ENCODE assay signal across 7 cellular contexts in the genomic region with DNA sequence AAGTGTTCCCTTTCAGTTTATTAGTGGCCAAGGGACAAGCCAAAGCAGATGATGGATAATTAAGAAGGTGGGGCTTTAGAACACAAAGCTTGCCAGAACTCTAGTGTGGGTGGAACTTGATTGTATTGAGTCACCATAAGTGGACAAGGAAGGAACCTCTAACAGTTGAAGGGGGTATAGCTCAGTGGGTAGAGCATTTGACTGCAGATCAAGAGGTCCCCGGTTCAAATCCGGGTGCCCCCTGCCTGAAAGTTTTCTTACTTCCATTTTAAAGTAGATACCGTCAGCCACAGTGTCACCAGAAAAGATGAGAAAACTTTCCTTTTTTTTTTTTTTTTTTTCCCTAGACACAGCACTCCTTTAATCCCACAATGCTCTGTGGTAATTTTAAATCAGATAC.
A peak's percentile ranks its signal among the peaks of the same experiment; 100 is the strongest.
DNase-seq lines count a peak whose midpoint lies in the region; ATAC-seq and TF ChIP-seq lines count a peak whose summit lies in the region.
"Not testable (repeated sequence)": the region's sequence is repeated elsewhere in the genome, so short reads cannot be mapped to it uniquely, and the experiment has no call there.

No MANE protein-coding gene starts in this region.

- not testable (repeated sequence) for H4K20me1 ChIP-seq in HCT116 (ENCODE audit: insufficient read depth)

- not testable (repeated sequence) for BruUV-seq in HCT116 (replicated peaks; lab: Mats Ljungman, UMichigan)

- not testable (repeated sequence) for H3K27ac ChIP-seq in HCT116 (ENCODE audit: low read depth, low read length)

- not testable (repeated sequence) for TF ChIP-seq POLR2A in HCT116 (IDR thresholded peaks at IDR 0.05; ENCODE audit: borderline replicate concordance, extremely low read depth, insufficient read depth, insufficient read length)

- not testable (repeated sequence) for H3K9me3 ChIP-seq in HCT116 (ENCODE audit: control insufficient read depth in 1 of 2, insufficient read depth in 1 of 2, low read depth in 1 of 2, low read length in 2 of 2)

- not testable (repeated sequence) for H3K4me3 ChIP-seq in HCT116 (replicated peaks in 1 of 2; ENCODE audit: low read depth in 1 of 2, low read length in 2 of 2); choroid plexus epithelial cell (ENCODE audit: low read depth, low read length)

- not testable (repeated sequence) for TF ChIP-seq RAD21 in HCT116 (IDR thresholded peaks at IDR 0.05; ENCODE audit: low read depth)

- POLR2A ChIA-PET in HCT116 (lab: Charles Lee), result not testable (repeated sequence)

- CTCF ChIA-PET in HCT116 (lab: Charles Lee), result not testable (repeated sequence)

- H2AFZ ChIP-seq in HCT116 (ENCODE audit: low read depth, low read length, poor library complexity, severe bottlenecking), result not testable (repeated sequence)

- ATAC-seq in HCT116, result peak; percentile 67

- RAD21 ChIA-PET in HCT116 (lab: Charles Lee; ENCODE audit: low non-redundant PET in 1 of 2, low total read pairs in 2 of 2, uncharacterized antibody in 2 of 2, unreplicated experiment in 2 of 2), result not testable (repeated sequence)

- DNase-seq in DMS 273 (lab: John Stamatoyannopoulos, UW; ENCODE audit: unreplicated experiment), result peak; percentile 47
- DNase-seq in HCT116 (ENCODE audit: low read depth, low spot score), result peak; percentile 16
- DNase-seq in MV-4-11 (lab: John Stamatoyannopoulos, UW), result peak; percentile 3
- peak; percentile 22 for DNase-seq in RPMI7951 (ENCODE audit: low read depth)
- peak; percentile 59 for DNase-seq in activated CD8-positive, alpha-beta memory T cell treated with anti-CD3 and anti-CD28 coated beads, Interleukin-2, amount 50 U/mL, for 48 hours
- DNase-seq in choroid plexus epithelial cell (ENCODE audit: low read depth), result peak; percentile 14
- peak; percentile 23 for DNase-seq in iPS-NIHi11 (ENCODE audit: low spot score)

- not testable (repeated sequence) for H3K27me3 ChIP-seq in HCT116 (ENCODE audit: insufficient read depth, low read length)

- H3K4me2 ChIP-seq in HCT116 (ENCODE audit: low read length), result not testable (repeated sequence)

- not testable (repeated sequence) for H3K9ac ChIP-seq in HCT116 (ENCODE audit: low read length)

- TF ChIP-seq CTCF in HCT116 (IDR thresholded peaks at IDR 0.05 in 2 of 3, conservative IDR thresholded peaks at IDR 0.05 in 1 of 3; ENCODE audit: borderline replicate concordance in 1 of 3, insufficient read depth in 1 of 3, low read depth in 2 of 3, low read length in 2 of 3); choroid plexus epithelial cell (conservative IDR thresholded peaks at IDR 0.05; ENCODE audit: low read depth, low read length): not testable (repeated sequence)

- not testable (repeated sequence) for H3K9me2 ChIP-seq in HCT116 (ENCODE audit: insufficient read depth)

- intact Hi-C loops in HCT116 (cut with micrococcal nuclease), result not testable (repeated sequence)

- H3K4me1 ChIP-seq in HCT116 (ENCODE audit: control insufficient read depth in 1 of 2, insufficient read depth in 2 of 2, low read length in 2 of 2), result not testable (repeated sequence)

- not testable (repeated sequence) for H3K36me3 ChIP-seq in HCT116 (ENCODE audit: control insufficient read depth in 1 of 2, insufficient read depth in 2 of 2, low read length in 2 of 2)

- H3K79me2 ChIP-seq in HCT116 (ENCODE audit: insufficient read depth, low read length), result not testable (repeated sequence)

TF ChIP-seq in HCT116, 20 proteins besides CTCF, POLR2A, EP300 and RAD21:
- TF ChIP-seq, protein P1, sequence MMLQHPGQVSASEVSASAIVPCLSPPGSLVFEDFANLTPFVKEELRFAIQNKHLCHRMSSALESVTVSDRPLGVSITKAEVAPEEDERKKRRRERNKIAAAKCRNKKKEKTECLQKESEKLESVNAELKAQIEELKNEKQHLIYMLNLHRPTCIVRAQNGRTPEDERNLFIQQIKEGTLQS (IDR thresholded peaks at IDR 0.05), result peak; percentile 71; the same call in 1 of the 2 replicates

Comparison
In these comparisons a context has a peak if more than half of its experiments do, and no peak if none do; other contexts are left out.
1. DNase-seq: peak in every context shown above with its lines; median percentile 59 in activated CD8-positive, alpha-beta memory T cell treated with anti-CD3 and anti-CD28 coated beads, Interleukin-2, amount 50 U/mL, for 48 hours; 47 in DMS 273; 23 in iPS-NIHi11; 22 in RPMI7951; 16 in HCT116; 14 in choroid plexus epithelial cell; 3 in MV-4-11.